ENCODE assay signal across 9 cellular contexts in the genomic region with DNA sequence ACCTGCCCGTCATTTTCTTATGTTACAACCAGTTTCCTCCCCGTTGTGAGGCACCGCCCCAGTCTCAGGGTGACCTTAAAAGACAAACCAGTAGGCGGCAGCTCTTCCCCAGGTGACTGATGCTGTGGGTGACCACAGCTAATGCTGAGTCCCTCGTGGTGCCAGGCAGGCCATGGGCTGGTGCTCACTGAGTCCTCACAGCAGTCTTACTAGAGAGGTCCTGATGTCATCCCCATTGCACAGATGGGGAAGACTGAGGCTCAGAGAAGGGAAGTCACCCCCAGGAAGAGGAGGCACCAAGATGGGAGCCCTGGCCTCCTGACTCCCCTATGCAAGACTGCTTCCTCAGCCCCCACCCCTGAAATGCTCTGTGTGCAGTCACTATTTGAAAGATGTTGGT. TPM values are rescaled to one million over a fixed set of nuclear protein-coding genes. Genes with fewer than 3 reads are reported as not detected.
DNase-seq lines count a peak whose midpoint lies in the region; ATAC-seq lines count a peak whose summit lies in the region.
"Had no signal": no experiment of that assay in that cellular context is flagged by ENCODE, and none has a peak within 500 bp of the region (broad histone marks: within the 10 kb centered on the region; RNA-seq: fewer than 3 reads in every experiment).

No MANE protein-coding gene starts in this region.

- no peak overlapping the region for H3K4me3 ChIP-seq in CD4-positive, CD25-positive, alpha-beta regulatory T cell (ENCODE audit: low read depth, low read length)

- no peaks in the 10 kb centered on the region for H3K27me3 ChIP-seq in CD4-positive, CD25-positive, alpha-beta regulatory T cell (ENCODE audit: control insufficient read depth, insufficient read depth, low read length)

- H3K4me3 Mint-ChIP-seq in CD4-positive, CD25-positive, alpha-beta regulatory T cell: no peak overlapping the region
- H3K4me3 Mint-ChIP-seq in effector memory CD8-positive, alpha-beta T cell: peak overlapping the region in 1 of 2 donors; percentile 34

- ATAC-seq in CD4-positive, CD25-positive, alpha-beta regulatory T cell (ENCODE audit: low read depth in 2 of 2): peak; percentile 70
- ATAC-seq in GM18867 (IDR thresholded peaks at IDR 0.05; ENCODE audit: unreplicated experiment) (peak; percentile 55), GM19351 (IDR thresholded peaks at IDR 0.05; ENCODE audit: unreplicated experiment) (no peak)
- ATAC-seq in effector memory CD8-positive, alpha-beta T cell (replicated peaks): peak; percentile 97

- H3K4me1 ChIP-seq in CD4-positive, CD25-positive, alpha-beta regulatory T cell (ENCODE audit: control insufficient read depth, insufficient read depth, low read length, poor library complexity, severe bottlenecking): peaks cover 6% of the 10 kb centered on the region

- H3K9me3 Mint-ChIP-seq in CD4-positive, CD25-positive, alpha-beta regulatory T cell: peaks cover 0 to 2% (median 0%) of the 10 kb centered on the region in 7 donors
- no peaks in the 10 kb centered on the region for H3K9me3 Mint-ChIP-seq in effector memory CD8-positive, alpha-beta T cell

- no peak overlapping the region for H3K27ac ChIP-seq in CD4-positive, CD25-positive, alpha-beta regulatory T cell (ENCODE audit: insufficient read depth, low read length, poor library complexity, severe bottlenecking)

- H3K36me3 Mint-ChIP-seq in CD4-positive, CD25-positive, alpha-beta regulatory T cell: peaks cover 3% of the 10 kb centered on the region
- H3K36me3 Mint-ChIP-seq in effector memory CD8-positive, alpha-beta T cell (ENCODE audit: insufficient read depth): peaks cover 6% of the 10 kb centered on the region

- H3K36me3 ChIP-seq in CD4-positive, CD25-positive, alpha-beta regulatory T cell (ENCODE audit: control insufficient read depth, insufficient read depth, low read length): no peaks in the 10 kb centered on the region

- H3K9me3 ChIP-seq in CD4-positive, CD25-positive, alpha-beta regulatory T cell (ENCODE audit: control insufficient read depth in 2 of 2, low read length in 2 of 2): no peaks in the 10 kb centered on the region

- no peaks in the 10 kb centered on the region for H3K27me3 Mint-ChIP-seq in CD4-positive, CD25-positive, alpha-beta regulatory T cell
- no peaks in the 10 kb centered on the region for H3K27me3 Mint-ChIP-seq in effector memory CD8-positive, alpha-beta T cell

- peak in 2 of 3 donors; percentile 28 to 67 for DNase-seq in CD4-positive, CD25-positive, alpha-beta regulatory T cell
- peak; percentile 51 for DNase-seq in SW480 (ENCODE audit: low spot score)
- peak; percentile 61 to 65 (median 62) for DNase-seq in effector memory CD8-positive, alpha-beta T cell
- no peak for DNase-seq in putamen (ENCODE audit: low spot score)
- DNase-seq in NCI-H1092 treated with DMSO at 0.1 percent for 48 hours (lab: John Stamatoyannopoulos, UW): no peak
- DNase-seq in Ammon's horn (ENCODE audit: low spot score): no peak

- peaks cover 0 to 33% (median 5%) of the 10 kb centered on the region in 4 donors for H3K4me1 Mint-ChIP-seq in CD4-positive, CD25-positive, alpha-beta regulatory T cell
- H3K4me1 Mint-ChIP-seq in effector memory CD8-positive, alpha-beta T cell (ENCODE audit: low read depth in 2 of 2): peaks cover 27 to 34% of the 10 kb centered on the region in 2 donors

- H3K27ac Mint-ChIP-seq in CD4-positive, CD25-positive, alpha-beta regulatory T cell: peak overlapping the region in 1 of 3 donors; percentile 69
- peak overlapping the region in 1 of 2 donors; percentile 78 for H3K27ac Mint-ChIP-seq in effector memory CD8-positive, alpha-beta T cell

RNA-seq across cellular contexts. Expression of a gene that starts 1.0 kb away (rescaled TPM):
- total RNA-seq in CD4-positive, CD25-positive, alpha-beta regulatory T cell: not detected
- polyA plus RNA-seq in CD4-positive, CD25-positive, alpha-beta regulatory T cell: under 1 TPM; 0.20 to 0.57 (median 0.26) TPM
- total RNA-seq: RPMI7951 had no signal

RNA-seq across cellular contexts. Expression of a gene that starts 7.7 kb away (rescaled TPM):
- total RNA-seq in CD4-positive, CD25-positive, alpha-beta regulatory T cell: 9.3 TPM
- polyA plus RNA-seq in CD4-positive, CD25-positive, alpha-beta regulatory T cell: 10 to 100 TPM; 25.8 to 36.5 (median 28.1) TPM

RNA-seq across cellular contexts. Expression of a gene that starts 8.1 kb away (rescaled TPM):
- total RNA-seq in CD4-positive, CD25-positive, alpha-beta regulatory T cell: 1.7 TPM
- polyA plus RNA-seq in CD4-positive, CD25-positive, alpha-beta regulatory T cell: under 1 TPM in 2 of 4 donors, not detected in 2; 0.28 to 0.38 TPM
- total RNA-seq: RPMI7951 had no signal

RNA-seq across cellular contexts. Expression of a gene that starts 27.3 kb away (rescaled TPM):
- total RNA-seq in CD4-positive, CD25-positive, alpha-beta regulatory T cell: 11.9 TPM
- 10 to 100 TPM; 20.1 to 30.2 (median 24.8) TPM for polyA plus RNA-seq in CD4-positive, CD25-positive, alpha-beta regulatory T cell

Comparison
In these comparisons a context has a peak if more than half of its experiments do, and no peak if none do; other contexts are left out.
1. DNase-seq: peak in CD4-positive, CD25-positive, alpha-beta regulatory T cell (2 of 3), SW480 (single experiment) and effector memory CD8-positive, alpha-beta T cell (3 of 3); none in putamen (single experiment), NCI-H1092 treated with DMSO at 0.1 percent for 48 hours (single experiment) and Ammon's horn (single experiment).